2 cellular contexts compared by ENCODE assay signal in genomic region chr11:10762913-10763421, GRCh38.
TF ChIP-seq lines count a peak whose summit lies in the region.

No MANE protein-coding gene starts in this region.

TF ChIP-seq in HepG2, 621 proteins besides CTCF, POLR2A, EP300 and RAD21:
- TF ChIP-seq ZNF629 (CRISPR knock-in tag; conservative IDR thresholded peaks at IDR 0.05) (peak; percentile 64), ZFP90 (CRISPR knock-in tag; IDR thresholded peaks at IDR 0.05; ENCODE audit: borderline replicate concordance) (no peak), CHCHD3 (CRISPR knock-in tag; IDR thresholded peaks at IDR 0.05) (no peak)

TF ChIP-seq in GM23338, 12 proteins besides CTCF, POLR2A, EP300 and RAD21:
- TF ChIP-seq EZH2phosphoT487 (IDR thresholded peaks at IDR 0.05; ENCODE audit: unreplicated experiment) (no peak), ETS1 (IDR thresholded peaks at IDR 0.05) (no peak), STAT1 (IDR thresholded peaks at IDR 0.05; ENCODE audit: unreplicated experiment) (no peak), ZNF462 (CRISPR knock-in tag; IDR thresholded peaks at IDR 0.05) (no peak), ZNF331 (CRISPR knock-in tag; IDR thresholded peaks at IDR 0.05; ENCODE audit: low read depth) (no peak), ZNF114 (CRISPR knock-in tag; IDR thresholded peaks at IDR 0.05) (no peak), POLR2AphosphoS5 (IDR thresholded peaks at IDR 0.05; ENCODE audit: low read depth) (no peak), NANOG (IDR thresholded peaks at IDR 0.05; ENCODE audit: borderline replicate concordance) (no peak), REST (IDR thresholded peaks at IDR 0.05; ENCODE audit: unreplicated experiment) (no peak), JUNB (IDR thresholded peaks at IDR 0.05; ENCODE audit: unreplicated experiment) (no peak), EZH2 (IDR thresholded peaks at IDR 0.05; ENCODE audit: low read depth, unreplicated experiment) (no peak), CREB1 (CRISPR knock-in tag; IDR thresholded peaks at IDR 0.05; ENCODE audit: low read depth) (no peak)
